ENCODE assay signal across 28 cellular contexts in genomic region chr10:70412356-70412755, GRCh38. TPM values are rescaled to one million over a fixed set of nuclear protein-coding genes. Genes with fewer than 3 reads are reported as not detected.
DNase-seq lines count a peak whose midpoint lies in the region; ATAC-seq, FAIRE-seq and TF ChIP-seq lines count a peak whose summit lies in the region.
"Had no signal": no experiment of that assay in that cellular context is flagged by ENCODE, and none has a peak within 500 bp of the region (broad histone marks: within the 10 kb centered on the region; RNA-seq: fewer than 3 reads in every experiment).

No MANE protein-coding gene starts in this region.

- H3K27ac Mint-ChIP-seq in CD8-positive, alpha-beta T cell, result peak overlapping the region; percentile 60
- H3K27ac Mint-ChIP-seq in activated T-helper 17 cell treated with anti-CD3 and anti-CD28 coated beads, Interleukin-2, amount 50 U/mL, for 72 hours, result peak overlapping the region; percentile 63
- H3K27ac Mint-ChIP-seq in osteocyte (ENCODE audit: unreplicated experiment), result peak overlapping the region; percentile 50

- peaks cover 62% of the 10 kb centered on the region for H3K4me1 Mint-ChIP-seq in CD8-positive, alpha-beta T cell (ENCODE audit: low read depth)
- peaks cover 35% of the 10 kb centered on the region for H3K4me1 Mint-ChIP-seq in activated T-helper 17 cell treated with anti-CD3 and anti-CD28 coated beads, Interleukin-2, amount 50 U/mL, for 72 hours
- peaks cover 41% of the 10 kb centered on the region for H3K4me1 Mint-ChIP-seq in osteocyte (ENCODE audit: unreplicated experiment)

- no peaks in the 10 kb centered on the region for H3K27me3 Mint-ChIP-seq in CD8-positive, alpha-beta T cell (ENCODE audit: low read depth)
- H3K27me3 Mint-ChIP-seq in activated T-helper 17 cell treated with anti-CD3 and anti-CD28 coated beads, Interleukin-2, amount 50 U/mL, for 72 hours, result no peaks in the 10 kb centered on the region
- no peaks in the 10 kb centered on the region for H3K27me3 Mint-ChIP-seq in osteocyte (ENCODE audit: unreplicated experiment)

- H3K4me1 ChIP-seq in CD8-positive, alpha-beta T cell (ENCODE audit: insufficient read depth, low read length), result peaks cover 8% of the 10 kb centered on the region
- peaks cover 28% of the 10 kb centered on the region for H3K4me1 ChIP-seq in HAP-1

- no peak for ATAC-seq in CD8-positive, alpha-beta T cell
- no peak for ATAC-seq in activated T-helper 17 cell treated with anti-CD3 and anti-CD28 coated beads, Interleukin-2, amount 50 U/mL, for 72 hours (replicated peaks)
- ATAC-seq in GM18873 (IDR thresholded peaks at IDR 0.05; ENCODE audit: low FRiP score, unreplicated experiment), result no peak
- ATAC-seq in HG02970 (IDR thresholded peaks at IDR 0.05; ENCODE audit: low FRiP score, unreplicated experiment), result no peak
- ATAC-seq: HepG2, PC-3 had no signal

- H3K36me3 ChIP-seq in CD8-positive, alpha-beta T cell (ENCODE audit: insufficient read depth, low read length), result no peaks in the 10 kb centered on the region
- H3K36me3 ChIP-seq in HAP-1 (replicated peaks), result peaks cover 3% of the 10 kb centered on the region

- H3K9me3 Mint-ChIP-seq in CD8-positive, alpha-beta T cell, result no peaks in the 10 kb centered on the region
- no peaks in the 10 kb centered on the region for H3K9me3 Mint-ChIP-seq in activated T-helper 17 cell treated with anti-CD3 and anti-CD28 coated beads, Interleukin-2, amount 50 U/mL, for 72 hours
- H3K9me3 Mint-ChIP-seq in osteocyte (ENCODE audit: unreplicated experiment), result no peaks in the 10 kb centered on the region

- CTCF ChIA-PET in CD8-positive, alpha-beta T cell (lab: Charles Lee), result interaction anchor here (1.8 kb wide), 1 partner anchor 296 kb away, joined by 7 read pairs; no protein-coding TSS in a partner anchor
- CTCF ChIA-PET in RWPE1 (lab: Yijun Ruan, JAX), result no interaction called here

- FAIRE-seq in RCC 7860 (lab: Jason Lieb, UNC), result no peak
- FAIRE-seq: HepG2 had no signal

- intact Hi-C loops in CD8-positive, alpha-beta T cell (cut with DNase I, micrococcal nuclease), result no loop called here

- no peak for DNase-seq in CD8-positive, alpha-beta T cell
- peak; percentile 31 to 60 for DNase-seq in HAP-1 (ENCODE audit: low spot score in 2 of 2)
- DNase-seq in osteocyte (ENCODE audit: extremely low spot score, unreplicated experiment), result no peak
- DNase-seq in RWPE1 (ENCODE audit: low spot score), result no peak
- DNase-seq in RCC 7860 (ENCODE audit: low spot score), result no peak
- DNase-seq: C1 segment of cervical spinal cord; DMS153; DND-41; Kasumi-1; MV-4-11; NCI-H1105; NCI-H146; NCI-H1930; NCI-H2107; NCI-H446; NCI-H524 treated with DMSO at 0.1 percent for 48 hours; NCI-H774; NK-92 treated with Interleukin-12 subunit alpha and Interleukin-12 subunit beta, amount 100 ng/mL, for 24 hours; PC-3; RPMI8226; SHP77 had no signal

- peaks cover 35% of the 10 kb centered on the region for H3K36me3 Mint-ChIP-seq in CD8-positive, alpha-beta T cell
- peaks cover 47% of the 10 kb centered on the region for H3K36me3 Mint-ChIP-seq in activated T-helper 17 cell treated with anti-CD3 and anti-CD28 coated beads, Interleukin-2, amount 50 U/mL, for 72 hours (ENCODE audit: low read depth)
- H3K36me3 Mint-ChIP-seq in osteocyte (ENCODE audit: unreplicated experiment), result peaks cover 23% of the 10 kb centered on the region

- H3K4me3 Mint-ChIP-seq in CD8-positive, alpha-beta T cell, result no peak overlapping the region
- H3K4me3 Mint-ChIP-seq in activated T-helper 17 cell treated with anti-CD3 and anti-CD28 coated beads, Interleukin-2, amount 50 U/mL, for 72 hours, result no peak overlapping the region
- H3K4me3 Mint-ChIP-seq in osteocyte (ENCODE audit: unreplicated experiment), result no peak overlapping the region

- H3K27ac ChIP-seq in CD8-positive, alpha-beta T cell (ENCODE audit: low read depth, low read length), result no peak overlapping the region
- no peak overlapping the region for H3K27ac ChIP-seq in RWPE1

- in situ Hi-C loops in HAP-1 (cut with MboI; ENCODE audit: low sequenced_read_pairs), result no loop called here

- no peak for TF ChIP-seq CTCF in CD8-positive, alpha-beta T cell (IDR thresholded peaks at IDR 0.05)
- TF ChIP-seq CTCF in osteocyte (IDR thresholded peaks at IDR 0.05) (no peak), RWPE1 (conservative IDR thresholded peaks at IDR 0.05; ENCODE audit: low read depth) (no peak)

- no peak overlapping the region for H3K4me3 ChIP-seq in CD8-positive, alpha-beta T cell (ENCODE audit: low read depth, low read length)
- no peak overlapping the region for H3K4me3 ChIP-seq in HAP-1

- no peaks in the 10 kb centered on the region for H3K9me3 ChIP-seq in CD8-positive, alpha-beta T cell (ENCODE audit: low read length)
- no peaks in the 10 kb centered on the region for H3K9me3 ChIP-seq in HAP-1

- H3K27me3 ChIP-seq in CD8-positive, alpha-beta T cell (ENCODE audit: insufficient read depth, low read length), result no peaks in the 10 kb centered on the region
- H3K27me3 ChIP-seq in HAP-1 (ENCODE audit: low read depth), result no peaks in the 10 kb centered on the region

- POLR2A ChIA-PET in CD8-positive, alpha-beta T cell (lab: Charles Lee), result no interaction called here
- POLR2A ChIA-PET in RWPE1 (lab: Yijun Ruan, JAX; ENCODE audit: low non-redundant PET), result no interaction called here

RNA-seq across cellular contexts. Expression of gene EIF4EBP2, which starts 8.4 kb away (rescaled TPM):
- 10 to 100 TPM; 22.4 TPM for total RNA-seq in CD8-positive, alpha-beta T cell
- total RNA-seq in activated T-helper 17 cell treated with anti-CD3 and anti-CD28 coated beads, Interleukin-2, amount 50 U/mL, for 72 hours, result 10 to 100 TPM; 16.1 to 29.0 TPM
- total RNA-seq in osteocyte, result 40.4 and 41.1 TPM in 2 replicates

RNA-seq across cellular contexts. Expression of gene NODAL, which starts 29.1 kb away (rescaled TPM):
- not detected for total RNA-seq in CD8-positive, alpha-beta T cell
- total RNA-seq in activated T-helper 17 cell treated with anti-CD3 and anti-CD28 coated beads, Interleukin-2, amount 50 U/mL, for 72 hours, result not detected
- not detected in 2 replicates for total RNA-seq in osteocyte
- total RNA-seq: A673, HepG2, HT-29, MCF 10A, PC-3 had no signal

RNA-seq across cellular contexts. Expression of gene LRRC20, which starts 29.9 kb away (rescaled TPM):
- 1 to 10 TPM in 1 of 2 experiments, under 1 TPM in 1; 0.81 to 1.1 TPM for total RNA-seq in CD8-positive, alpha-beta T cell
- total RNA-seq in activated T-helper 17 cell treated with anti-CD3 and anti-CD28 coated beads, Interleukin-2, amount 50 U/mL, for 72 hours, result 10 to 100 TPM in 1 of 2 donors, 1 to 10 TPM in 1; 4.9 to 10.7 TPM
- 4.0 and 5.8 TPM in 2 replicates for total RNA-seq in osteocyte

Comparison
In these comparisons a context has a peak if more than half of its experiments do, and no peak if none do; other contexts are left out.
1. DNase-seq: peak in HAP-1 (2 of 2); none in CD8-positive, alpha-beta T cell (0 of 7), osteocyte (single experiment), RWPE1 (single experiment) and RCC 7860 (single experiment).
2. Peak in every context shown above with its lines, with median percentiles within 50 percentile points of each other: H3K27ac Mint-ChIP-seq.